In the genomic region with DNA sequence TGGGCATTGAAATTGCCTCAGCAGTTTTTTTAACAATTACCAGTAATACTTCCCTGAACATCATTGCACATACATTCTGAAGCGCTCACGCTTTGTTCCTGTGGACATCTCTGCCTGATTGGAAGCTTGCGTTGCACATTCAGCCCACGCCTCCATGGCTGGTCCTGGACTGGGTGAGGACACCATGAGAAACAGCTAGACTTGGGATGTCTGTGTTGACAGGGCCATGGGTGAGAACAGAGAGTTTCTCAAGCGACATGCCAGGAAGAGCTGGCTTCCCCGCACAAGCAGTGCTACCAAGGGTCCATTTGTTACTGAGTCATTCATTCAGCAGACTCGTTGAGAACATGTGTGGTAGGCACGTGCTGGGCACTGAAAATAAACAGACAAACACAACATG, we compare ENCODE assay signal across 21 cellular contexts.
DNase-seq lines count a peak whose midpoint lies in the region; ATAC-seq and TF ChIP-seq lines count a peak whose summit lies in the region.
"Had no signal": no experiment of that assay in that cellular context is flagged by ENCODE, and none has a peak within 500 bp of the region (broad histone marks: within the 10 kb centered on the region; RNA-seq: fewer than 3 reads in every experiment).

No MANE protein-coding gene starts in this region.

- no peaks in the 10 kb centered on the region for H3K4me1 Mint-ChIP-seq in activated CD4-positive, alpha-beta memory T cell treated with anti-CD3 and anti-CD28 coated beads, Interleukin-2, amount 10 ng/mL, durations not matched to agents 7 days and 5 days

- H3K27ac ChIP-seq in lower lobe of right lung: peak overlapping the region; percentile 10
- H3K27ac ChIP-seq in substantia nigra (ENCODE audit: low read depth, low read length, poor library complexity, severe bottlenecking): peak overlapping the region; percentile 14
- H3K27ac ChIP-seq in effector memory CD4-positive, alpha-beta T cell (ENCODE audit: insufficient read depth, low read length, poor library complexity, severe bottlenecking): no peak overlapping the region
- H3K27ac ChIP-seq: GM23248, SK-N-MC had no signal

- no peaks in the 10 kb centered on the region for H3K9me3 Mint-ChIP-seq in activated CD4-positive, alpha-beta memory T cell treated with anti-CD3 and anti-CD28 coated beads, Interleukin-2, amount 10 ng/mL, durations not matched to agents 7 days and 5 days
- H3K9me3 Mint-ChIP-seq: CD8-positive, alpha-beta T cell had no signal

- H3K36me3 ChIP-seq in lower lobe of right lung: no peaks in the 10 kb centered on the region
- no peaks in the 10 kb centered on the region for H3K36me3 ChIP-seq in effector memory CD4-positive, alpha-beta T cell (ENCODE audit: control insufficient read depth, insufficient read depth, low read length)

- no peaks in the 10 kb centered on the region for H3K27me3 Mint-ChIP-seq in activated CD4-positive, alpha-beta memory T cell treated with anti-CD3 and anti-CD28 coated beads, Interleukin-2, amount 10 ng/mL, durations not matched to agents 7 days and 5 days

- CTCF ChIA-PET in activated CD4-positive, alpha-beta memory T cell treated with anti-CD3 and anti-CD28 coated beads, Interleukin-2, amount 10 ng/mL, durations not matched to agents 7 days and 5 days (lab: Charles Lee): no interaction called here

- no peak for ATAC-seq in lower lobe of right lung
- ATAC-seq: CD8-positive, alpha-beta T cell; K562; PC-3 had no signal

- H3K9me3 ChIP-seq in lower lobe of right lung: no peaks in the 10 kb centered on the region
- H3K9me3 ChIP-seq in effector memory CD4-positive, alpha-beta T cell (ENCODE audit: control insufficient read depth, low read length): no peaks in the 10 kb centered on the region

- peak; percentile 6 for DNase-seq in HT1080 (ENCODE audit: low read depth)
- peak; percentile 8 for DNase-seq in choroid plexus epithelial cell (ENCODE audit: low read depth)
- DNase-seq in lower lobe of right lung: no peak
- peak in 1 of 49 donors; percentile 8 for DNase-seq in substantia nigra (lab: John Stamatoyannopoulos, UW)
- DNase-seq in activated CD4-positive, alpha-beta memory T cell treated with anti-CD3 and anti-CD28 coated beads, Interleukin-2, amount 10 ng/mL, durations not matched to agents 7 days and 5 days: no peak
- no peak for DNase-seq in GF-D8 (lab: John Stamatoyannopoulos, UW)
- DNase-seq in effector memory CD4-positive, alpha-beta T cell: no peak
- DNase-seq: CD8-positive, alpha-beta T cell; GM23248; HCEC 1CT; MM.1S; NCI-H1048; NCI-H1417 treated with DMSO at 0.1 percent for 48 hours; NCI-H187 treated with DMSO at 0.1 percent for 48 hours; NCI-H2107; NCI-H446 treated with DMSO at 0.1 percent for 48 hours; NCI-H526 treated with DMSO at 0.1 percent for 48 hours; PC-3; Right ventricle myocardium superior had no signal

- no peaks in the 10 kb centered on the region for H3K27me3 ChIP-seq in lower lobe of right lung (ENCODE audit: low read depth)
- no peaks in the 10 kb centered on the region for H3K27me3 ChIP-seq in effector memory CD4-positive, alpha-beta T cell (replicated peaks; ENCODE audit: control insufficient read depth, insufficient read depth, low read length, poor library complexity, severe bottlenecking)

- no peaks in the 10 kb centered on the region for H3K36me3 Mint-ChIP-seq in activated CD4-positive, alpha-beta memory T cell treated with anti-CD3 and anti-CD28 coated beads, Interleukin-2, amount 10 ng/mL, durations not matched to agents 7 days and 5 days (ENCODE audit: low read depth)
- H3K36me3 Mint-ChIP-seq: CD8-positive, alpha-beta T cell had no signal

- H3K4me3 ChIP-seq in choroid plexus epithelial cell (ENCODE audit: low read depth, low read length) (no peak overlapping the region), lower lobe of right lung (no peak overlapping the region)
- H3K4me3 ChIP-seq in effector memory CD4-positive, alpha-beta T cell (ENCODE audit: insufficient read depth, low read depth, low read length, poor library complexity, severe bottlenecking): no peak overlapping the region
- H3K4me3 ChIP-seq: GM23248, K562, SK-N-MC had no signal

- H3K4me1 ChIP-seq in lower lobe of right lung: no peaks in the 10 kb centered on the region
- no peaks in the 10 kb centered on the region for H3K4me1 ChIP-seq in effector memory CD4-positive, alpha-beta T cell (ENCODE audit: control insufficient read depth, insufficient read depth, low read length, poor library complexity, severe bottlenecking)

- intact Hi-C loops in lower lobe of right lung (cut with DNase I): no loop called here

- TF ChIP-seq CTCF in choroid plexus epithelial cell (conservative IDR thresholded peaks at IDR 0.05; ENCODE audit: low read depth, low read length) (no peak), lower lobe of right lung (IDR thresholded peaks at IDR 0.05) (no peak)

- no peak overlapping the region for H3K4me3 Mint-ChIP-seq in activated CD4-positive, alpha-beta memory T cell treated with anti-CD3 and anti-CD28 coated beads, Interleukin-2, amount 10 ng/mL, durations not matched to agents 7 days and 5 days
- H3K4me3 Mint-ChIP-seq: CD8-positive, alpha-beta T cell had no signal

- no peak overlapping the region for H3K27ac Mint-ChIP-seq in activated CD4-positive, alpha-beta memory T cell treated with anti-CD3 and anti-CD28 coated beads, Interleukin-2, amount 10 ng/mL, durations not matched to agents 7 days and 5 days
- H3K27ac Mint-ChIP-seq: CD8-positive, alpha-beta T cell had no signal

- POLR2A ChIA-PET in activated CD4-positive, alpha-beta memory T cell treated with anti-CD3 and anti-CD28 coated beads, Interleukin-2, amount 10 ng/mL, durations not matched to agents 7 days and 5 days (lab: Charles Lee): no interaction called here

Comparison
In these comparisons a context has a peak if more than half of its experiments do, and no peak if none do; other contexts are left out.
1. DNase-seq: peak in HT1080 (single experiment) and choroid plexus epithelial cell (single experiment); none in lower lobe of right lung (single experiment), activated CD4-positive, alpha-beta memory T cell treated with anti-CD3 and anti-CD28 coated beads, Interleukin-2, amount 10 ng/mL, durations not matched to agents 7 days and 5 days (single experiment), GF-D8 (single experiment) and effector memory CD4-positive, alpha-beta T cell (0 of 3).